ENCODE assay signal across 36 cellular contexts in genomic region chr1:236322566-236323409, GRCh38.
"Had no signal": no experiment of that assay in that cellular context is flagged by ENCODE, and none has a peak within 500 bp of the region (broad histone marks: within the 10 kb centered on the region; RNA-seq: fewer than 3 reads in every experiment).

No MANE protein-coding gene starts in this region.

- H3K36me3 ChIP-seq: MG63 had no signal

- H3K27me3 ChIP-seq: MG63 had no signal

- H3K4me3 ChIP-seq: MG63 had no signal

- DNase-seq: Karpas-422, Kasumi-1, MG63, MM.1S, MV-4-11, NCI-H1048, NCI-H1092, NCI-H1092 treated with DMSO at 0.1 percent for 48 hours, NCI-H1105, NCI-H1105 treated with DMSO at 0.1 percent for 48 hours, NCI-H1417, NCI-H1417 treated with DMSO at 0.1 percent for 48 hours, NCI-H1436, NCI-H1436 treated with DMSO at 0.1 percent for 48 hours, NCI-H146, NCI-H1694, NCI-H1694 treated with DMSO at 0.1 percent for 48 hours, NCI-H187, NCI-H187 treated with DMSO at 0.1 percent for 48 hours, NCI-H1930, NCI-H2029, NCI-H2029 treated with DMSO at 0.1 percent for 48 hours, NCI-H2081, NCI-H2081 treated with DMSO at 0.1 percent for 48 hours, NCI-H2107, NCI-H2171, NCI-H2171 treated with DMSO at 0.1 percent for 48 hours, NCI-H2227 treated with DMSO at 0.1 percent for 48 hours, NCI-H226, NCI-H345, NCI-H446, NCI-H446 treated with DMSO at 0.1 percent for 48 hours, NCI-H510A, NCI-H510A treated with DMSO at 0.1 percent for 48 hours, NCI-H524, NCI-H524 treated with DMSO at 0.1 percent for 48 hours had no signal
